8 cellular contexts compared by ENCODE assay signal in the genomic region with DNA sequence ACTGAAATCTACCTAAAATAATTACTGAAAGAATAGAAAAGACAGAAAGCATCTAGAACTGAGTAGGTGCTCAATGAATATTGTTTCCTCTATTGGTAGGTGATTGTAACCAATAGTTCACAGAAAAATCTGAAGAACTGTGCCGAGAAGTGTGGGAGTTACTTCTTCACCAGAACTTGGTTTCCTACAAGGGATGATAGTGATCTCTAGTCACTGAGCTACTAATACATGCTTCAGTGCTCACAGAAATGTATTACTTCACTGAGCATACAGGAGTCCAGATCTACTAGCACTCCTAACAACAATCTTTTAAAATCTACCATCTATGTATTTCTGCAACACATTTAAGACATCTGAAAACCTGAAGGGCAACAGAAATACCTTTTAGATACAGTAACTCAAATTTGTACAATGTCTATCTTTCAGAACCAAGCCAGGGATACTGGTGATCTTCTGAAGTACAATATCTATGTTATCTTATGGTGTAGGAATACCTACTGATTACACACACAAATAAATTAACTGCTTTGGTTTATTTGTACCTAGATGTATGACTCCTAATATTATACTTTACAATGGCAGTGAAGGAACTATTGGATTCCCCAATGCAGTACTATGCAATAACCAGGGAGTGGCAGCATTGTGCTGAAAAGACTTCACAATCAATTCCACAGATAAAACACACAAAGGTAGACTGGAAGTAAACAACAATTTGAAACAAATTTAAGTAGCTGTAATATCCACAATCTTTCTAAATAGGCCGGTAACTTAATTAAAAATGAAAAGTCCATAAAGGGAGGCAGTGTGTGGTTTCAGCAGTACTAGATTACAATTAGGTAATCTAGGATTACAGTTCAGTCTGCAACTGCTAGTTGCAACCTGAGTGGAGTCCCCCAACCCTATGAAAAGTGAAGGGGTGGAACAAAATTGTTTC.
A peak's percentile ranks its signal among the peaks of the same experiment; 100 is the strongest.
DNase-seq lines count a peak whose midpoint lies in the region; ATAC-seq, FAIRE-seq and TF ChIP-seq lines count a peak whose summit lies in the region.

No MANE protein-coding gene starts in this region.

- DNase-seq in Right ventricle myocardium inferior (ENCODE audit: missing footprints) (no peak), cardiac septum (ENCODE audit: low spot score) (no peak), HL-60 (ENCODE audit: low read depth in 1 of 2, low spot score in 1 of 2) (peak in 1 of 2 experiments; percentile 29), K562 (ENCODE audit: extremely low read depth in 1 of 4, low spot score in 3 of 4) (peak; percentile 52 to 69 (median 55)), iris pigment epithelial cell (ENCODE audit: low read depth) (peak; percentile 50)
- peak; percentile 10 for DNase-seq in stimulated activated naive CD4-positive, alpha-beta T cell treated with Interleukin-2 at 50 U/mL for 16 hours (lab: John Stamatoyannopoulos, UW)

- H4K20me1 ChIP-seq in OCI-LY3 (ENCODE audit: insufficient read depth, low read length) = peaks cover 12% of the 10 kb centered on the region; the same call in 1 of the 2 replicates
- peaks cover 9% of the 10 kb centered on the region for H4K20me1 ChIP-seq in K562 (replicated peaks; ENCODE audit: control insufficient read depth, insufficient read depth, low read length)

- H3K4me3 ChIP-seq in HL-60 (replicated peaks; ENCODE audit: insufficient read depth, low read length) (no peak overlapping the region), OCI-LY3 (ENCODE audit: low read length) (no peak overlapping the region), K562 (no peak overlapping the region)

- FAIRE-seq in K562 (lab: Jason Lieb, UNC) = peak; percentile 88

- H3K9ac ChIP-seq in OCI-LY3 (ENCODE audit: low read length) (no peak overlapping the region), K562 (ENCODE audit: insufficient read depth in 1 of 2, low read depth in 2 of 2, low read length in 2 of 2) (no peak overlapping the region)

- H3K27ac ChIP-seq in HL-60 (replicated peaks) (no peak overlapping the region), OCI-LY3 (ENCODE audit: low read length) (no peak overlapping the region), K562 (ENCODE audit: extremely low read depth, low read depth, low read length) (no peak overlapping the region)

- H2AFZ ChIP-seq in OCI-LY3 (ENCODE audit: low read depth, low read length) (no peak overlapping the region), K562 (ENCODE audit: low read depth, low read length) (no peak overlapping the region)

- no peaks in the 10 kb centered on the region for H3K9me1 ChIP-seq in K562 (ENCODE audit: control insufficient read depth, insufficient read depth, low read length)

- H3K36me3 ChIP-seq in OCI-LY3 (replicated peaks; ENCODE audit: low read depth, low read length) = no peaks in the 10 kb centered on the region
- peaks cover 5% of the 10 kb centered on the region; the same call in 1 of the 3 replicates for H3K36me3 ChIP-seq in K562 (ENCODE audit: control insufficient read depth, insufficient read depth, low read length)

- CTCF ChIA-PET in K562 (lab: Yijun Ruan, JAX; ENCODE audit: low intra/inter-chr PET ratio) = interaction anchor here (1.1 to 4.9 kb wide), 6 partner anchors 110 to 299 kb away, joined by 3 to 53 read pairs (median 14); no protein-coding TSS in a partner anchor

- no TSS peak for BruUV-seq in K562 (replicated peaks; lab: Mats Ljungman, UMichigan)

- TF ChIP-seq EP300 in K562 (IDR thresholded peaks at IDR 0.05; ENCODE audit: low read length) = 0 out of 2 replicates have a peak, but pooled peaks have one; percentile 2

- H3K4me1 ChIP-seq in OCI-LY3 (ENCODE audit: low read length) (peaks cover 14% of the 10 kb centered on the region), K562 (replicated peaks in 1 of 2; ENCODE audit: control insufficient read depth in 2 of 2, insufficient read depth in 2 of 2, low read length in 2 of 2) (peaks cover 0 to 19% of the 10 kb centered on the region in 2 experiments; a peak in 4 of 5 replicates)

- no peaks in the 10 kb centered on the region for H3K9me3 ChIP-seq in OCI-LY3 (ENCODE audit: insufficient read depth, low read length)
- no peaks in the 10 kb centered on the region for H3K9me3 ChIP-seq in K562 (replicated peaks; ENCODE audit: control insufficient read depth, insufficient read depth, low read depth, low read length)

- TF ChIP-seq POLR2A in K562 (conservative IDR thresholded peaks at IDR 0.05) = no peak

- H3K4me2 ChIP-seq in OCI-LY3 (ENCODE audit: low read length) (no peak overlapping the region), K562 (ENCODE audit: insufficient read depth, low read length) (no peak overlapping the region)

- POLR2A ChIA-PET in K562 (lab: Yijun Ruan, JAX) = interaction anchor here (0.8 to 1.4 kb wide), 3 partner anchors 9 to 1535 kb away, joined by 3 read pairs; no protein-coding TSS in a partner anchor

- in situ Hi-C loops in K562 (cut with MboI) = loop anchor here (5.0 kb wide), 2 partner anchors 166 to 296 kb away; no protein-coding TSS in a partner anchor

- peak; percentile 78 for TF ChIP-seq CTCF in HL-60 (IDR thresholded peaks at IDR 0.05; ENCODE audit: insufficient read depth, low read length)
- TF ChIP-seq CTCF in OCI-LY3 (IDR thresholded peaks at IDR 0.05; ENCODE audit: low read depth, low read length) = peak; percentile 85
- peak; percentile 72 to 98 (median 88) for TF ChIP-seq CTCF in K562 (IDR thresholded peaks at IDR 0.05 in 2 of 3, conservative IDR thresholded peaks at IDR 0.05 in 1 of 3; ENCODE audit: insufficient read depth in 2 of 3, low read depth in 1 of 3, low read length in 3 of 3)

- peak; percentile 96 to 99 for TF ChIP-seq RAD21 in K562 (CRISPR knock-in tag; conservative IDR thresholded peaks at IDR 0.05 in 1 of 2, IDR thresholded peaks at IDR 0.05 in 1 of 2)

- H3K27me3 ChIP-seq in HL-60 (ENCODE audit: insufficient read depth, poor library complexity, severe bottlenecking) (no peaks in the 10 kb centered on the region), OCI-LY3 (ENCODE audit: low read depth, low read length) (no peaks in the 10 kb centered on the region), K562 (ENCODE audit: control insufficient read depth in 2 of 2, insufficient read depth in 2 of 2, low read length in 2 of 2) (no peaks in the 10 kb centered on the region)

- H3K79me2 ChIP-seq in OCI-LY3 (ENCODE audit: low read length) (no peaks in the 10 kb centered on the region), K562 (ENCODE audit: control insufficient read depth, insufficient read depth, low read length) (peaks cover 21% of the 10 kb centered on the region)

- peak; percentile 60 for ATAC-seq in Right ventricle myocardium inferior
- ATAC-seq in K562 = peak; percentile 80
- ATAC-seq in HG03097 (IDR thresholded peaks at IDR 0.05; ENCODE audit: low FRiP score, unreplicated experiment) = no peak

- 8% methylated on average over 2 of the region's 2 CpGs for WGBS in K562 (ENCODE audit: insufficient coverage, low coverage, missing lambda C conversion rate)

- intact Hi-C loops in Right ventricle myocardium inferior (cut with DNase I) (loop anchor here (1.0 to 5.0 kb wide), 3 partner anchors 110 to 286 kb away; no protein-coding TSS in a partner anchor), cardiac septum (cut with DNase I) (loop anchor here (1.0 to 10.0 kb wide), 3 partner anchors 54 to 286 kb away; no protein-coding TSS in a partner anchor), K562 (cut with micrococcal nuclease) (loop anchor here (1.0 kb wide), 3 partner anchors 110 to 288 kb away; no protein-coding TSS in a partner anchor)

TF ChIP-seq in K562, 482 proteins besides CTCF, POLR2A, EP300 and RAD21 (continues in another document):
- TF ChIP-seq MTA1 (IDR thresholded peaks at IDR 0.05; ENCODE audit: borderline replicate concordance) (no peak), SIN3B (IDR thresholded peaks at IDR 0.05; ENCODE audit: low read depth) (no peak), EP400 (IDR thresholded peaks at IDR 0.05) (0 out of 2 replicates have a peak, but pooled peaks have one; percentile 16), ZNF24 (IDR thresholded peaks at IDR 0.05) (no peak), HMG20A (CRISPR knock-in tag; conservative IDR thresholded peaks at IDR 0.05) (no peak), ZNF263 (CRISPR knock-in tag; IDR thresholded peaks at IDR 0.05; ENCODE audit: borderline replicate concordance) (no peak), ZNF12 (CRISPR knock-in tag; IDR thresholded peaks at IDR 0.05) (no peak), ZNF584 (CRISPR knock-in tag; IDR thresholded peaks at IDR 0.05; ENCODE audit: low read depth) (no peak), TEAD4 (IDR thresholded peaks at IDR 0.05; ENCODE audit: low read length) (0 out of 2 replicates have a peak, but pooled peaks have one; percentile 26), TEAD4 (CRISPR knock-in tag; IDR thresholded peaks at IDR 0.05; ENCODE audit: borderline replicate concordance) (no peak), ETV1 (tag; conservative IDR thresholded peaks at IDR 0.05; ENCODE audit: low read depth) (0 out of 2 replicates have a peak, but pooled peaks have one; percentile 9), POLR2H (tag; IDR thresholded peaks at IDR 0.05; ENCODE audit: low read depth) (peak; percentile 45; the same call in 1 of the 2 replicates)
- TF ChIP-seq, protein P1, sequence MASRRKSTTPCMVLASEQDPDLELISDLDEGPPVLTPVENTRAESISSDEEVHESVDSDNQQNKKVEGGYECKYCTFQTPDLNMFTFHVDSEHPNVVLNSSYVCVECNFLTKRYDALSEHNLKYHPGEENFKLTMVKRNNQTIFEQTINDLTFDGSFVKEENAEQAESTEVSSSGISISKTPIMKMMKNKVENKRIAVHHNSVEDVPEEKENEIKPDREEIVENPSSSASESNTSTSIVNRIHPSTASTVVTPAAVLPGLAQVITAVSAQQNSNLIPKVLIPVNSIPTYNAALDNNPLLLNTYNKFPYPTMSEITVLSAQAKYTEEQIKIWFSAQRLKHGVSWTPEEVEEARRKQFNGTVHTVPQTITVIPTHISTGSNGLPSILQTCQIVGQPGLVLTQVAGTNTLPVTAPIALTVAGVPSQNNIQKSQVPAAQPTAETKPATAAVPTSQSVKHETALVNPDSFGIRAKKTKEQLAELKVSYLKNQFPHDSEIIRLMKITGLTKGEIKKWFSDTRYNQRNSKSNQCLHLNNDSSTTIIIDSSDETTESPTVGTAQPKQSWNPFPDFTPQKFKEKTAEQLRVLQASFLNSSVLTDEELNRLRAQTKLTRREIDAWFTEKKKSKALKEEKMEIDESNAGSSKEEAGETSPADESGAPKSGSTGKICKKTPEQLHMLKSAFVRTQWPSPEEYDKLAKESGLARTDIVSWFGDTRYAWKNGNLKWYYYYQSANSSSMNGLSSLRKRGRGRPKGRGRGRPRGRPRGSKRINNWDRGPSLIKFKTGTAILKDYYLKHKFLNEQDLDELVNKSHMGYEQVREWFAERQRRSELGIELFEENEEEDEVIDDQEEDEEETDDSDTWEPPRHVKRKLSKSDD (conservative IDR thresholded peaks at IDR 0.05; ENCODE audit: low read length) = no peak

Comparison
In these comparisons a context has a peak if more than half of its experiments do, and no peak if none do; other contexts are left out.
1. DNase-seq: peak in K562 (4 of 4), iris pigment epithelial cell (single experiment) and stimulated activated naive CD4-positive, alpha-beta T cell treated with Interleukin-2 at 50 U/mL for 16 hours (single experiment); none in Right ventricle myocardium inferior (single experiment) and cardiac septum (single experiment).
2. Peak in every context shown above with its lines, with median percentiles within 50 percentile points of each other: CTCF ChIP-seq.